ENCODE assay signal across 32 cellular contexts in genomic region chr1:213779228-213779627, GRCh38.
DNase-seq lines count a peak whose midpoint lies in the region; ATAC-seq, FAIRE-seq and TF ChIP-seq lines count a peak whose summit lies in the region.
"Had no signal": no experiment of that assay in that cellular context is flagged by ENCODE, and none has a peak within 500 bp of the region (broad histone marks: within the 10 kb centered on the region; RNA-seq: fewer than 3 reads in every experiment).

No MANE protein-coding gene starts in this region.

- peaks cover 6% of the 10 kb centered on the region for H3K9me3 Mint-ChIP-seq in Calu3 (ENCODE audit: low read depth, unreplicated experiment)
- H3K9me3 Mint-ChIP-seq: activated CD4-positive, alpha-beta T cell treated with anti-CD3 and anti-CD28 coated beads, Interleukin-2, amount 10 ng/mL, durations not matched to agents 7 days and 5 days; activated naive CD8-positive, alpha-beta T cell treated with anti-CD3 and anti-CD28 coated beads for 36 hours; activated T-cell treated with anti-CD3 and anti-CD28 coated beads, Interleukin-2, amount 50 U/mL, for 4 hours; GM23338 had no signal

- 0 out of 4 replicates have a peak, but pooled peaks cover 0 to 4% of the 10 kb centered on the region in 2 experiments for H3K4me1 ChIP-seq in HCT116 (ENCODE audit: control insufficient read depth in 1 of 2, insufficient read depth in 2 of 2, low read length in 2 of 2)
- H3K4me1 ChIP-seq in K562 (replicated peaks in 1 of 2; ENCODE audit: control insufficient read depth in 2 of 2, insufficient read depth in 2 of 2, low read length in 2 of 2), result no peaks in the 10 kb centered on the region
- peaks cover 0 to 2% of the 10 kb centered on the region in 2 donors for H3K4me1 ChIP-seq in left lung
- H3K4me1 ChIP-seq: left ventricle myocardium inferior, psoas muscle, sigmoid colon, tibial artery had no signal

- TF ChIP-seq CTCF in Calu3 (IDR thresholded peaks at IDR 0.05; ENCODE audit: unreplicated experiment) (no peak), HCT116 (IDR thresholded peaks at IDR 0.05 in 2 of 3, conservative IDR thresholded peaks at IDR 0.05 in 1 of 3; ENCODE audit: borderline replicate concordance in 1 of 3, insufficient read depth in 1 of 3, low read depth in 2 of 3, low read length in 2 of 3) (no peak), K562 (IDR thresholded peaks at IDR 0.05 in 2 of 3, conservative IDR thresholded peaks at IDR 0.05 in 1 of 3; ENCODE audit: insufficient read depth in 2 of 3, low read depth in 1 of 3, low read length in 3 of 3) (no peak), left lung (IDR thresholded peaks at IDR 0.05) (no peak)

- in situ Hi-C loops in K562 (cut with MboI), result loop anchor here (10.0 kb wide), 1 partner anchor 1476 kb away; no protein-coding TSS in a partner anchor

- H3K9me3 ChIP-seq in HCT116 (ENCODE audit: control insufficient read depth in 1 of 2, insufficient read depth in 1 of 2, low read depth in 1 of 2, low read length in 2 of 2) (no peaks in the 10 kb centered on the region), K562 (replicated peaks; ENCODE audit: control insufficient read depth, insufficient read depth, low read depth, low read length) (no peaks in the 10 kb centered on the region), left lung (no peaks in the 10 kb centered on the region)
- H3K9me3 ChIP-seq: BLaER1, MG63, psoas muscle, sigmoid colon had no signal

- H2AFZ ChIP-seq in HCT116 (ENCODE audit: low read depth, low read length, poor library complexity, severe bottlenecking) (no peak overlapping the region), K562 (ENCODE audit: low read depth, low read length) (no peak overlapping the region)
- H2AFZ ChIP-seq: GM23338 had no signal

- CTCF ChIA-PET in Calu3 (lab: Charles Lee), result no interaction called here
- CTCF ChIA-PET in HCT116 (lab: Charles Lee), result no interaction called here
- CTCF ChIA-PET in K562 (lab: Yijun Ruan, JAX; ENCODE audit: low intra/inter-chr PET ratio), result no interaction called here

- no peak overlapping the region for H3K9ac ChIP-seq in HCT116 (ENCODE audit: low read length)
- H3K9ac ChIP-seq in K562 (ENCODE audit: insufficient read depth in 1 of 2, low read depth in 2 of 2, low read length in 2 of 2), result no peak overlapping the region
- H3K9ac ChIP-seq: BLaER1 had no signal

- H3K79me2 ChIP-seq in HCT116 (ENCODE audit: insufficient read depth, low read length), result no peaks in the 10 kb centered on the region
- no peaks in the 10 kb centered on the region for H3K79me2 ChIP-seq in K562 (ENCODE audit: control insufficient read depth, insufficient read depth, low read length)

- ATAC-seq in HCT116 (no peak), K562 (no peak), left lung (peak; percentile 67), HG03439 (IDR thresholded peaks at IDR 0.05; ENCODE audit: unreplicated experiment) (no peak)
- ATAC-seq: activated T-cell treated with anti-CD3 and anti-CD28 coated beads, Interleukin-2, amount 50 U/mL, for 4 hours; GM23338; natural killer cell treated with Interleukin-12 subunit alpha and Interleukin-12 subunit beta and Interleukin-15 and Interleukin-18, amount 100 ng/mL, for 72 hours; psoas muscle had no signal

- H3K4me3 ChIP-seq in HCT116 (replicated peaks in 1 of 2; ENCODE audit: low read depth in 1 of 2, low read length in 2 of 2) (no peak overlapping the region), K562 (no peak overlapping the region), left lung (no peak overlapping the region)
- H3K4me3 ChIP-seq: BLaER1, GM23338, left ventricle myocardium inferior, MG63, psoas muscle, sigmoid colon, tibial artery had no signal

- no peak for TF ChIP-seq RAD21 in HCT116 (IDR thresholded peaks at IDR 0.05; ENCODE audit: low read depth)
- no peak for TF ChIP-seq RAD21 in K562 (CRISPR knock-in tag; conservative IDR thresholded peaks at IDR 0.05 in 1 of 2, IDR thresholded peaks at IDR 0.05 in 1 of 2)

- no peak for TF ChIP-seq POLR2A in HCT116 (IDR thresholded peaks at IDR 0.05; ENCODE audit: borderline replicate concordance, extremely low read depth, insufficient read depth, insufficient read length)
- TF ChIP-seq POLR2A in K562 (conservative IDR thresholded peaks at IDR 0.05), result no peak

- POLR2A ChIA-PET in HCT116 (lab: Charles Lee) (no interaction called here), K562 (lab: Yijun Ruan, JAX) (no interaction called here)

- H3K9me2 ChIP-seq in HCT116 (ENCODE audit: insufficient read depth), result no peaks in the 10 kb centered on the region

- DNase-seq in Calu3 (peak; percentile 20), HCT116 (ENCODE audit: low read depth, low spot score) (peak; percentile 1), K562 (ENCODE audit: extremely low read depth in 1 of 4, low spot score in 3 of 4) (no peak), left lung (no peak), OCI-M2 (lab: John Stamatoyannopoulos, UW; ENCODE audit: unreplicated experiment) (no peak), cardiac septum (ENCODE audit: low spot score) (no peak)
- DNase-seq: activated B cell treated with CpG ODN at 0.5 μM for 24 hours; activated CD4-positive, alpha-beta T cell treated with anti-CD3 and anti-CD28 coated beads, Interleukin-2, amount 10 ng/mL, durations not matched to agents 7 days and 5 days; activated gamma-delta T cell; activated naive CD8-positive, alpha-beta T cell treated with anti-CD3 and anti-CD28 coated beads for 36 hours; activated T-cell treated with anti-CD3 and anti-CD28 coated beads, Interleukin-2, amount 50 U/mL, for 4 hours; anterior cingulate cortex; DMS79 treated with DMSO at 0.1 percent for 48 hours; effector CD4-positive, alpha-beta T cell; GF-D8; KBM-7; left ventricle myocardium inferior; MG63; NCI-H1105 treated with DMSO at 0.1 percent for 48 hours; NCI-H187 treated with DMSO at 0.1 percent for 48 hours; NCI-H526 treated with DMSO at 0.1 percent for 48 hours; occipital lobe; psoas muscle; sigmoid colon; stimulated activated CD4-positive, alpha-beta T cell treated with anti-CD3 and anti-CD28 coated beads, Interleukin-4, amount 100 ng/mL, for 24 hours; tibial artery had no signal

- RAD21 ChIA-PET in HCT116 (lab: Charles Lee; ENCODE audit: low non-redundant PET in 1 of 2, low total read pairs in 2 of 2, uncharacterized antibody in 2 of 2, unreplicated experiment in 2 of 2), result no interaction called here

- no peak overlapping the region for H3K4me3 Mint-ChIP-seq in Calu3 (ENCODE audit: low read depth, unreplicated experiment)
- H3K4me3 Mint-ChIP-seq: activated B cell treated with CpG ODN at 0.5 μM for 24 hours; activated CD4-positive, alpha-beta T cell treated with anti-CD3 and anti-CD28 coated beads, Interleukin-2, amount 10 ng/mL, durations not matched to agents 7 days and 5 days; activated naive CD8-positive, alpha-beta T cell treated with anti-CD3 and anti-CD28 coated beads for 36 hours; activated T-cell treated with anti-CD3 and anti-CD28 coated beads, Interleukin-2, amount 50 U/mL, for 4 hours; GM23338; natural killer cell treated with Interleukin-12 subunit alpha and Interleukin-12 subunit beta and Interleukin-15 and Interleukin-18, amount 100 ng/mL, for 72 hours had no signal

- FAIRE-seq in K562 (lab: Jason Lieb, UNC), result no peak
- FAIRE-seq: colon, HTR-8/SVneo had no signal

- BruUV-seq in Calu3 (replicated peaks; lab: Mats Ljungman, UMichigan) (no TSS peak), HCT116 (replicated peaks; lab: Mats Ljungman, UMichigan) (no TSS peak), K562 (replicated peaks; lab: Mats Ljungman, UMichigan) (no TSS peak)

- H3K36me3 Mint-ChIP-seq in Calu3 (ENCODE audit: insufficient read depth, unreplicated experiment), result no peaks in the 10 kb centered on the region
- H3K36me3 Mint-ChIP-seq: activated naive CD8-positive, alpha-beta T cell treated with anti-CD3 and anti-CD28 coated beads for 36 hours; natural killer cell treated with Interleukin-12 subunit alpha and Interleukin-12 subunit beta and Interleukin-15 and Interleukin-18, amount 100 ng/mL, for 72 hours had no signal

- no peak overlapping the region for H3K4me2 ChIP-seq in HCT116 (ENCODE audit: low read length)
- no peak overlapping the region for H3K4me2 ChIP-seq in K562 (ENCODE audit: insufficient read depth, low read length)
- H3K4me2 ChIP-seq: BLaER1, GM23338 had no signal

- peaks cover 17% of the 10 kb centered on the region for H3K4me1 Mint-ChIP-seq in Calu3 (ENCODE audit: low read depth, unreplicated experiment)
- H3K4me1 Mint-ChIP-seq: activated B cell treated with CpG ODN at 0.5 μM for 24 hours, GM23338 had no signal

- no peak for TF ChIP-seq EP300 in K562 (IDR thresholded peaks at IDR 0.05; ENCODE audit: low read length)

- WGBS in K562 (ENCODE audit: insufficient coverage, low coverage, missing lambda C conversion rate), result 2% methylated on average over 5 of the region's 5 CpGs

- no peak overlapping the region for H3K27ac ChIP-seq in HCT116 (ENCODE audit: low read depth, low read length)
- no peak overlapping the region for H3K27ac ChIP-seq in K562 (ENCODE audit: extremely low read depth, low read depth, low read length)
- H3K27ac ChIP-seq in left lung, result no peak overlapping the region
- H3K27ac ChIP-seq: BLaER1, left ventricle myocardium inferior, psoas muscle, sigmoid colon, tibial artery had no signal

- H3K36me3 ChIP-seq in HCT116 (ENCODE audit: control insufficient read depth in 1 of 2, insufficient read depth in 2 of 2, low read length in 2 of 2) (no peaks in the 10 kb centered on the region), K562 (ENCODE audit: control insufficient read depth, insufficient read depth, low read length) (no peaks in the 10 kb centered on the region), left lung (no peaks in the 10 kb centered on the region)
- H3K36me3 ChIP-seq: BLaER1, left ventricle myocardium inferior, MG63, sigmoid colon, tibial artery had no signal

- H3K27me3 Mint-ChIP-seq in Calu3 (ENCODE audit: unreplicated experiment), result peaks cover 28% of the 10 kb centered on the region
- H3K27me3 Mint-ChIP-seq: activated B cell treated with CpG ODN at 0.5 μM for 24 hours had no signal

- H3K27me3 ChIP-seq in HCT116 (ENCODE audit: insufficient read depth, low read length) (peaks cover 17% of the 10 kb centered on the region; the same call in 1 of the 2 replicates), K562 (ENCODE audit: control insufficient read depth in 2 of 2, insufficient read depth in 2 of 2, low read length in 2 of 2) (peaks cover 3 to 7% of the 10 kb centered on the region in 2 experiments; a peak in 2 of 5 replicates), left lung (no peaks in the 10 kb centered on the region)
- H3K27me3 ChIP-seq: BLaER1, sigmoid colon, tibial artery had no signal

- H3K27ac Mint-ChIP-seq in Calu3 (ENCODE audit: unreplicated experiment), result peak overlapping the region; percentile 37
- H3K27ac Mint-ChIP-seq: activated B cell treated with CpG ODN at 0.5 μM for 24 hours; activated CD4-positive, alpha-beta T cell treated with anti-CD3 and anti-CD28 coated beads, Interleukin-2, amount 10 ng/mL, durations not matched to agents 7 days and 5 days; activated naive CD8-positive, alpha-beta T cell treated with anti-CD3 and anti-CD28 coated beads for 36 hours; natural killer cell treated with Interleukin-12 subunit alpha and Interleukin-12 subunit beta and Interleukin-15 and Interleukin-18, amount 100 ng/mL, for 72 hours had no signal

- no peaks in the 10 kb centered on the region for H3K9me1 ChIP-seq in K562 (ENCODE audit: control insufficient read depth, insufficient read depth, low read length)

- no peaks in the 10 kb centered on the region for H4K20me1 ChIP-seq in HCT116 (ENCODE audit: insufficient read depth)
- no peaks in the 10 kb centered on the region for H4K20me1 ChIP-seq in K562 (replicated peaks; ENCODE audit: control insufficient read depth, insufficient read depth, low read length)
- H4K20me1 ChIP-seq: BLaER1 had no signal

- intact Hi-C loops in Calu3 (cut with micrococcal nuclease; ENCODE audit: unreplicated experiment), result no loop called here
- intact Hi-C loops in HCT116 (cut with micrococcal nuclease), result no loop called here
- intact Hi-C loops in K562 (cut with micrococcal nuclease), result no loop called here
- intact Hi-C loops in left lung (cut with DNase I), result no loop called here
- intact Hi-C loops in cardiac septum (cut with DNase I), result no loop called here

Comparison
In these comparisons a context has a peak if more than half of its experiments do, and no peak if none do; other contexts are left out.
1. DNase-seq: peak in Calu3 (single experiment) and HCT116 (single experiment); none in K562 (0 of 4), left lung (0 of 2), OCI-M2 (single experiment) and cardiac septum (single experiment).